Comparison of ENCODE assay signal across 14 cellular contexts in the genomic region with DNA sequence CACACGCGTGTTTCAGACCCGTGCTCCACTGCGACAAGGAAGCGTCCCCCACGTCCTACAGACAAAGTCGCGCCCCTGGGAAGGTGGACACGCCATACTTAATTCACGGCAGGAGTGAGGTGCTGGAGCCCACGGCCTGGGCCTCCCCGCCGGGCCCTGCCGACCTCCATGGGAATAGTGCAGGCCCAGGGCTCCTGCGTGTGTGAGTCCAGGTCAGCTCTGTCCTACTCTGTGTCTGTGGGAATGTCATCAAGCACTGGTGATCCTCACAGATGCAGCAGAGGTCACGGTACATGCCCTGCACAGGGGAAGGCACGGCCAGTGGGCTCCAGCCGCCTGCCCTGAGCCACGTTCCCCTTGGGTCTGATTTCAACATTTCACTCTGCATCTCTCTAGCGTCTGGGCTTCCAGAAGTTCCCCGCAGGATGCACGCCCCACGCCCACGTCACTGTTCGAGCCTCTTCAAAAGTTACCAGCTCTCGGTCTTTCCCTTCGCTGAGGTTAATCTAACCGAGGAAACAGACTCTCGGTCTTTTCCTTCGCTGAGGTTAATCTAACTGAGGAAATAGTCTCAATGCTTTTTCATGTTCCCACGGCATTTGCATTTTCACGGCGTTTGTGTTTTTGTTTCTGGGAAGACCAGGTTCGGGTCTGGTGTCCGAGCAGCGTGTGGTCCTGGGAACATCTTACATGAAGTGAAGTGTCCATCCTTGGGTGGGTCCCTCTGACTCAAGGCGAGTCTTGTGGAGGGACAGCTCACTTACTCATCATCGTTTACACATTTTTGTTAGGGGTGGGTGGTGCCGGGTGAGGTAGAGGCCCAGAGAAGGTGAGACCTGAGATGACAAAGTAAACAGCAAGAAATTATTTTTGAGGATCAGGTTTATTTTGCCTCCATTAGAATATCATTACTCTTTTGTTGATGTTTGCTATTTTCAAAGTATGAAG.
DNase-seq lines count a peak whose midpoint lies in the region; ATAC-seq lines count a peak whose summit lies in the region.
"Had no signal": no experiment of that assay in that cellular context is flagged by ENCODE, and none has a peak within 500 bp of the region (broad histone marks: within the 10 kb centered on the region; RNA-seq: fewer than 3 reads in every experiment).

No MANE protein-coding gene starts in this region.

- no peaks in the 10 kb centered on the region for H3K36me3 Mint-ChIP-seq in activated naive CD4-positive, alpha-beta T cell treated with anti-CD3 and anti-CD28 coated beads, Interleukin-2, amount 50 U/mL, for 24 hours
- no peaks in the 10 kb centered on the region for H3K36me3 Mint-ChIP-seq in activated naive CD4-positive, alpha-beta T cell treated with anti-CD3 and anti-CD28 coated beads, Interleukin-2, amount 10 ng/mL, durations not matched to agents 7 days and 5 days
- no peaks in the 10 kb centered on the region for H3K36me3 Mint-ChIP-seq in T-helper 1 cell treated with Interleukin-12 subunit alpha and Interleukin-12 subunit beta and Interleukin-4 antibody, amounts not matched to agents 30 μg/mL and 1 μg/mL, for 36 hours (ENCODE audit: low read depth)
- no peaks in the 10 kb centered on the region for H3K36me3 Mint-ChIP-seq in immature natural killer cell

- CTCF ChIA-PET in activated naive CD4-positive, alpha-beta T cell treated with anti-CD3 and anti-CD28 coated beads, Interleukin-2, amount 10 ng/mL, durations not matched to agents 7 days and 5 days (lab: Charles Lee): no interaction called here

- no peaks in the 10 kb centered on the region for H3K9me3 Mint-ChIP-seq in activated naive CD4-positive, alpha-beta T cell treated with anti-CD3 and anti-CD28 coated beads, Interleukin-2, amount 50 U/mL, for 24 hours
- H3K9me3 Mint-ChIP-seq in activated naive CD4-positive, alpha-beta T cell treated with anti-CD3 and anti-CD28 coated beads, Interleukin-2, amount 10 ng/mL, durations not matched to agents 7 days and 5 days: no peaks in the 10 kb centered on the region
- no peaks in the 10 kb centered on the region for H3K9me3 Mint-ChIP-seq in T-helper 1 cell treated with Interleukin-12 subunit alpha and Interleukin-12 subunit beta and Interleukin-4 antibody, amounts not matched to agents 30 μg/mL and 1 μg/mL, for 36 hours
- H3K9me3 Mint-ChIP-seq in immature natural killer cell: no peaks in the 10 kb centered on the region
- H3K9me3 Mint-ChIP-seq in stimulated activated naive CD8-positive, alpha-beta T cell treated with anti-CD3 and anti-CD28 coated beads, Interleukin-15, amount 100 ng/mL, for 72 hours: no peaks in the 10 kb centered on the region
- H3K9me3 Mint-ChIP-seq: endodermal cell had no signal

- DNase-seq in activated naive CD4-positive, alpha-beta T cell treated with anti-CD3 and anti-CD28 coated beads, Interleukin-2, amount 10 ng/mL, durations not matched to agents 7 days and 5 days: no peak
- DNase-seq in immature natural killer cell (peak; percentile 33 to 36 (median 35)), NCI-H1436 (lab: John Stamatoyannopoulos, UW) (no peak), NCI-H1092 treated with DMSO at 0.1 percent for 48 hours (lab: John Stamatoyannopoulos, UW) (no peak), hypothalamus (lab: John Stamatoyannopoulos, UW) (no peak)
- no peak for DNase-seq in stimulated activated naive CD8-positive, alpha-beta T cell treated with anti-CD3 and anti-CD28 coated beads, Interleukin-15, amount 100 ng/mL, for 72 hours
- DNase-seq: cerebellar nuclear complex; endodermal cell; heart right ventricle; NCI-H2227 treated with DMSO at 0.1 percent for 48 hours; NK-92 treated with Interleukin-12 subunit alpha and Interleukin-12 subunit beta, amount 100 ng/mL, for 24 hours; uterus had no signal

- no peaks in the 10 kb centered on the region for H3K4me1 Mint-ChIP-seq in activated naive CD4-positive, alpha-beta T cell treated with anti-CD3 and anti-CD28 coated beads, Interleukin-2, amount 50 U/mL, for 24 hours
- H3K4me1 Mint-ChIP-seq in activated naive CD4-positive, alpha-beta T cell treated with anti-CD3 and anti-CD28 coated beads, Interleukin-2, amount 10 ng/mL, durations not matched to agents 7 days and 5 days: peaks cover 7% of the 10 kb centered on the region
- H3K4me1 Mint-ChIP-seq in T-helper 1 cell treated with Interleukin-12 subunit alpha and Interleukin-12 subunit beta and Interleukin-4 antibody, amounts not matched to agents 30 μg/mL and 1 μg/mL, for 36 hours (ENCODE audit: low read depth): peaks cover 19% of the 10 kb centered on the region
- H3K4me1 Mint-ChIP-seq in immature natural killer cell: peaks cover 29 to 38% of the 10 kb centered on the region in 2 donors
- no peaks in the 10 kb centered on the region for H3K4me1 Mint-ChIP-seq in stimulated activated naive CD8-positive, alpha-beta T cell treated with anti-CD3 and anti-CD28 coated beads, Interleukin-15, amount 100 ng/mL, for 72 hours

- no peak overlapping the region for H3K27ac Mint-ChIP-seq in activated naive CD4-positive, alpha-beta T cell treated with anti-CD3 and anti-CD28 coated beads, Interleukin-2, amount 50 U/mL, for 24 hours
- no peak overlapping the region for H3K27ac Mint-ChIP-seq in activated naive CD4-positive, alpha-beta T cell treated with anti-CD3 and anti-CD28 coated beads, Interleukin-2, amount 10 ng/mL, durations not matched to agents 7 days and 5 days
- peak overlapping the region; percentile 62 for H3K27ac Mint-ChIP-seq in T-helper 1 cell treated with Interleukin-12 subunit alpha and Interleukin-12 subunit beta and Interleukin-4 antibody, amounts not matched to agents 30 μg/mL and 1 μg/mL, for 36 hours
- peak overlapping the region; percentile 22 to 77 (median 67) for H3K27ac Mint-ChIP-seq in immature natural killer cell
- H3K27ac Mint-ChIP-seq in stimulated activated naive CD8-positive, alpha-beta T cell treated with anti-CD3 and anti-CD28 coated beads, Interleukin-15, amount 100 ng/mL, for 72 hours: no peak overlapping the region
- H3K27ac Mint-ChIP-seq: endodermal cell had no signal

- ATAC-seq in stimulated activated naive CD8-positive, alpha-beta T cell treated with anti-CD3 and anti-CD28 coated beads, Interleukin-15, amount 100 ng/mL, for 72 hours: peak; percentile 53
- ATAC-seq: heart right ventricle had no signal

- H3K27me3 Mint-ChIP-seq in activated naive CD4-positive, alpha-beta T cell treated with anti-CD3 and anti-CD28 coated beads, Interleukin-2, amount 50 U/mL, for 24 hours: no peaks in the 10 kb centered on the region
- H3K27me3 Mint-ChIP-seq in activated naive CD4-positive, alpha-beta T cell treated with anti-CD3 and anti-CD28 coated beads, Interleukin-2, amount 10 ng/mL, durations not matched to agents 7 days and 5 days: peaks cover 8% of the 10 kb centered on the region
- peaks cover 5% of the 10 kb centered on the region for H3K27me3 Mint-ChIP-seq in T-helper 1 cell treated with Interleukin-12 subunit alpha and Interleukin-12 subunit beta and Interleukin-4 antibody, amounts not matched to agents 30 μg/mL and 1 μg/mL, for 36 hours (ENCODE audit: low read depth)
- peaks cover 2 to 10% (median 7%) of the 10 kb centered on the region in 3 donors for H3K27me3 Mint-ChIP-seq in immature natural killer cell (ENCODE audit: low read depth in 3 of 3)
- no peaks in the 10 kb centered on the region for H3K27me3 Mint-ChIP-seq in stimulated activated naive CD8-positive, alpha-beta T cell treated with anti-CD3 and anti-CD28 coated beads, Interleukin-15, amount 100 ng/mL, for 72 hours

- peak overlapping the region; percentile 36 for H3K4me3 Mint-ChIP-seq in activated naive CD4-positive, alpha-beta T cell treated with anti-CD3 and anti-CD28 coated beads, Interleukin-2, amount 50 U/mL, for 24 hours
- H3K4me3 Mint-ChIP-seq in activated naive CD4-positive, alpha-beta T cell treated with anti-CD3 and anti-CD28 coated beads, Interleukin-2, amount 10 ng/mL, durations not matched to agents 7 days and 5 days: no peak overlapping the region
- H3K4me3 Mint-ChIP-seq in T-helper 1 cell treated with Interleukin-12 subunit alpha and Interleukin-12 subunit beta and Interleukin-4 antibody, amounts not matched to agents 30 μg/mL and 1 μg/mL, for 36 hours: peak overlapping the region; percentile 28
- H3K4me3 Mint-ChIP-seq in immature natural killer cell: peak overlapping the region in 3 of 5 donors; percentile 45 to 60 (median 59)
- peak overlapping the region in 1 of 2 donors; percentile 11 for H3K4me3 Mint-ChIP-seq in stimulated activated naive CD8-positive, alpha-beta T cell treated with anti-CD3 and anti-CD28 coated beads, Interleukin-15, amount 100 ng/mL, for 72 hours
- H3K4me3 Mint-ChIP-seq: endodermal cell had no signal

Comparison
In these comparisons a context has a peak if more than half of its experiments do, and no peak if none do; other contexts are left out.
1. H3K27ac Mint-ChIP-seq: peak in T-helper 1 cell treated with Interleukin-12 subunit alpha and Interleukin-12 subunit beta and Interleukin-4 antibody, amounts not matched to agents 30 μg/mL and 1 μg/mL, for 36 hours (single experiment) and immature natural killer cell (6 of 6); none in activated naive CD4-positive, alpha-beta T cell treated with anti-CD3 and anti-CD28 coated beads, Interleukin-2, amount 50 U/mL, for 24 hours (single experiment), activated naive CD4-positive, alpha-beta T cell treated with anti-CD3 and anti-CD28 coated beads, Interleukin-2, amount 10 ng/mL, durations not matched to agents 7 days and 5 days (single experiment) and stimulated activated naive CD8-positive, alpha-beta T cell treated with anti-CD3 and anti-CD28 coated beads, Interleukin-15, amount 100 ng/mL, for 72 hours (0 of 2).
2. DNase-seq: peak in immature natural killer cell (3 of 3); none in activated naive CD4-positive, alpha-beta T cell treated with anti-CD3 and anti-CD28 coated beads, Interleukin-2, amount 10 ng/mL, durations not matched to agents 7 days and 5 days (single experiment), stimulated activated naive CD8-positive, alpha-beta T cell treated with anti-CD3 and anti-CD28 coated beads, Interleukin-15, amount 100 ng/mL, for 72 hours (0 of 2), NCI-H1436 (single experiment), NCI-H1092 treated with DMSO at 0.1 percent for 48 hours (single experiment) and hypothalamus (0 of 51).